Comparison of ENCODE assay signal across 31 cellular contexts in the genomic region with DNA sequence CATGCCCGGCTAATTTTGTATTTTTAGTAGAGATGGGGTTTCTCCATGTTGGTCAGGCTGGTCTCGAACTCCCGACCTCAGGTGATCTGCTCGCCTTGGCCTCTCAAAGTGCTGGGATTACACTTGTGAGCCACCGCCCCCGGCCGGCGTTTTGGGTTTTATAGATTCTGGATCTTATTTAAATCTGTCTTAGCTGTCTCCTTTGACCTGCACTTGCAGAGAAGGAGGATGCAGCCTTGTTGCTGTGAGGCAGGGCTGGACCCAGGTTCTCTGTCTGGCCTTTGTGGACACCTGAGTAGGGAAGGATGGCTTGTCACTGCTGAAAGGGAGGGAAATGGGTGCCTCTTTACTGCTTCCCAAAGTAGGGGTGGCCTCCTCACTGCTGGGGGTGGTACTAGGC.
"Had no signal": no experiment of that assay in that cellular context is flagged by ENCODE, and none has a peak within 500 bp of the region (broad histone marks: within the 10 kb centered on the region; RNA-seq: fewer than 3 reads in every experiment).

No MANE protein-coding gene starts in this region.

- H3K4me3 ChIP-seq: ascending aorta, cardiac muscle cell, esophagus muscularis mucosa, heart right ventricle, left ventricle myocardium inferior, lung, ovary, prostate gland, smooth muscle cell, testis, vagina had no signal

- DNase-seq: activated CD4-positive, alpha-beta T cell treated with anti-CD3 and anti-CD28 coated beads for 48 hours; activated CD4-positive, alpha-beta T cell treated with anti-CD3 and anti-CD28 coated beads, Interleukin-2, amount 50 U/mL, for 48 hours; activated CD8-positive, alpha-beta memory T cell treated with anti-CD3 and anti-CD28 coated beads for 24 hours; activated gamma-delta T cell; activated naive CD4-positive, alpha-beta T cell treated with anti-CD3 and anti-CD28 coated beads, Interleukin-2, amount 10 ng/mL, durations not matched to agents 7 days and 5 days; activated naive CD8-positive, alpha-beta T cell treated with anti-CD3 and anti-CD28 coated beads, Interleukin-2, amount 10 ng/mL, durations not matched to agents 7 days and 5 days; foreskin keratinocyte; heart right ventricle; left ventricle myocardium inferior; mesendoderm; ovary; retina; stimulated activated CD4-positive, alpha-beta T cell treated with anti-CD3 and anti-CD28 coated beads, Interleukin-15, amount 100 ng/mL, for 24 hours; stimulated activated CD4-positive, alpha-beta T cell treated with anti-CD3 and anti-CD28 coated beads, Interleukin-2, amount 100 ng/mL, for 24 hours; stimulated activated naive B cell treated with anti-CD40 and anti-IgM and Interleukin-4, amounts not matched to agents 10 μg/mL and 1 μg/mL and 100 μg/mL, for 72 hours; SW 1271; T-helper 9 cell; testis; WERI-Rb-1 had no signal

- H3K27me3 ChIP-seq: ascending aorta, cardiac muscle cell, esophagus muscularis mucosa, foreskin keratinocyte, ovary, testis, vagina had no signal

- H3K4me2 ChIP-seq: smooth muscle cell had no signal

- H3K9me3 Mint-ChIP-seq: activated naive CD4-positive, alpha-beta T cell treated with anti-CD3 and anti-CD28 coated beads, Interleukin-2, amount 10 ng/mL, durations not matched to agents 7 days and 5 days; dendritic cell treated with granulocyte-macrophage colony-stimulating factor and Interleukin-4, amounts not matched to agents 40 ng/mL and 50 ng/mL, for 4 days; stimulated activated naive B cell treated with anti-CD40 and anti-IgM and Interleukin-4, amounts not matched to agents 10 μg/mL and 1 μg/mL and 100 μg/mL, for 72 hours; T-helper 1 cell treated with Interleukin-12 subunit alpha and Interleukin-12 subunit beta and Interleukin-4 antibody, amounts not matched to agents 30 μg/mL and 1 μg/mL, for 36 hours had no signal

- H3K4me1 ChIP-seq: ascending aorta, esophagus muscularis mucosa, heart right ventricle, left ventricle myocardium inferior, prostate gland, testis, vagina had no signal

- H3K4me3 Mint-ChIP-seq: activated naive CD4-positive, alpha-beta T cell treated with anti-CD3 and anti-CD28 coated beads, Interleukin-2, amount 10 ng/mL, durations not matched to agents 7 days and 5 days; activated naive CD8-positive, alpha-beta T cell treated with anti-CD3 and anti-CD28 coated beads, Interleukin-2, amount 10 ng/mL, durations not matched to agents 7 days and 5 days; brain; dendritic cell treated with granulocyte-macrophage colony-stimulating factor and Interleukin-4, amounts not matched to agents 40 ng/mL and 50 ng/mL, for 4 days; nephron; stimulated activated naive B cell treated with anti-CD40 and anti-IgM and Interleukin-4, amounts not matched to agents 10 μg/mL and 1 μg/mL and 100 μg/mL, for 72 hours; T-helper 1 cell treated with Interleukin-12 subunit alpha and Interleukin-12 subunit beta and Interleukin-4 antibody, amounts not matched to agents 30 μg/mL and 1 μg/mL, for 36 hours; type B pancreatic cell had no signal

- H3K36me3 Mint-ChIP-seq: activated naive CD4-positive, alpha-beta T cell treated with anti-CD3 and anti-CD28 coated beads, Interleukin-2, amount 10 ng/mL, durations not matched to agents 7 days and 5 days; activated naive CD8-positive, alpha-beta T cell treated with anti-CD3 and anti-CD28 coated beads, Interleukin-2, amount 10 ng/mL, durations not matched to agents 7 days and 5 days; stimulated activated naive B cell treated with anti-CD40 and anti-IgM and Interleukin-4, amounts not matched to agents 10 μg/mL and 1 μg/mL and 100 μg/mL, for 72 hours; type B pancreatic cell had no signal

- H3K36me3 ChIP-seq: ascending aorta, cardiac muscle cell, esophagus muscularis mucosa, heart right ventricle, left ventricle myocardium inferior, ovary, prostate gland, vagina, WERI-Rb-1 had no signal

- H3K4me1 Mint-ChIP-seq: activated naive CD4-positive, alpha-beta T cell treated with anti-CD3 and anti-CD28 coated beads, Interleukin-2, amount 10 ng/mL, durations not matched to agents 7 days and 5 days had no signal

- H3K9me3 ChIP-seq: esophagus muscularis mucosa, heart right ventricle, left ventricle myocardium inferior, ovary, prostate gland, testis, vagina had no signal

- H3K27ac Mint-ChIP-seq: activated naive CD4-positive, alpha-beta T cell treated with anti-CD3 and anti-CD28 coated beads, Interleukin-2, amount 10 ng/mL, durations not matched to agents 7 days and 5 days; activated naive CD8-positive, alpha-beta T cell treated with anti-CD3 and anti-CD28 coated beads, Interleukin-2, amount 10 ng/mL, durations not matched to agents 7 days and 5 days; brain; dendritic cell treated with granulocyte-macrophage colony-stimulating factor and Interleukin-4, amounts not matched to agents 40 ng/mL and 50 ng/mL, for 4 days; nephron; stimulated activated naive B cell treated with anti-CD40 and anti-IgM and Interleukin-4, amounts not matched to agents 10 μg/mL and 1 μg/mL and 100 μg/mL, for 72 hours; T-helper 1 cell treated with Interleukin-12 subunit alpha and Interleukin-12 subunit beta and Interleukin-4 antibody, amounts not matched to agents 30 μg/mL and 1 μg/mL, for 36 hours; type B pancreatic cell had no signal

- H3K27ac ChIP-seq: ascending aorta, cardiac muscle cell, esophagus muscularis mucosa, foreskin keratinocyte, heart right ventricle, left ventricle myocardium inferior, ovary, prostate gland, testis, vagina, WERI-Rb-1 had no signal

- H3K27me3 Mint-ChIP-seq: stimulated activated naive B cell treated with anti-CD40 and anti-IgM and Interleukin-4, amounts not matched to agents 10 μg/mL and 1 μg/mL and 100 μg/mL, for 72 hours; type B pancreatic cell had no signal
